ENCODE assay signal across 1 cellular context in the genomic region with DNA sequence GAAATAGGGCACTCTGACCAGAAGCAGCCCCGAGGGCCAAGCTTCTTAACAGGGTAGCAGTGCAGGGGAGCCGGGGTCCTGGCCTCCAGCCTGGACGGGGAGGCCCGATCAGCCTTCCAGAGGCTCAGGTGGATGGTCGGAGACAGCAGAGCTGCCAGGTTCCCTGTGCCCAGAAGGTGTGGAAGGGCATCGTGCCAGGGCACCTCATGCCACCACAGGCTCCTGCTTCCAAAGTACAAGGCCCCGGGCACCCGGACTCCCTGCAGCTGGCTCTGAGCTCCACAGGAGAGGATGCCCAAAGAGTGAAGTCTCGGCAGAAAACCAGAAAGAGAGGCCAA.
TF ChIP-seq lines count a peak whose summit lies in the region.

No MANE protein-coding gene starts in this region.

TF ChIP-seq in endothelial cell of umbilical vein, 7 proteins besides CTCF, POLR2A, EP300 and RAD21 (continued from another document):
- TF ChIP-seq JUN (IDR thresholded peaks at IDR 0.05; ENCODE audit: borderline replicate concordance, insufficient read depth, insufficient read length, low read depth) (no peak), EZH2 (IDR thresholded peaks at IDR 0.05; ENCODE audit: borderline replicate concordance, low read depth, low read length, severe bottlenecking) (no peak), FOS (IDR thresholded peaks at IDR 0.05; ENCODE audit: borderline replicate concordance, insufficient read depth, low read length) (no peak)
- TF ChIP-seq, protein P1, sequence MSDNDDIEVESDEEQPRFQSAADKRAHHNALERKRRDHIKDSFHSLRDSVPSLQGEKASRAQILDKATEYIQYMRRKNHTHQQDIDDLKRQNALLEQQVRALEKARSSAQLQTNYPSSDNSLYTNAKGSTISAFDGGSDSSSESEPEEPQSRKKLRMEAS (IDR thresholded peaks at IDR 0.05; ENCODE audit: insufficient read depth, insufficient read length), result no peak
